In the genomic region with DNA sequence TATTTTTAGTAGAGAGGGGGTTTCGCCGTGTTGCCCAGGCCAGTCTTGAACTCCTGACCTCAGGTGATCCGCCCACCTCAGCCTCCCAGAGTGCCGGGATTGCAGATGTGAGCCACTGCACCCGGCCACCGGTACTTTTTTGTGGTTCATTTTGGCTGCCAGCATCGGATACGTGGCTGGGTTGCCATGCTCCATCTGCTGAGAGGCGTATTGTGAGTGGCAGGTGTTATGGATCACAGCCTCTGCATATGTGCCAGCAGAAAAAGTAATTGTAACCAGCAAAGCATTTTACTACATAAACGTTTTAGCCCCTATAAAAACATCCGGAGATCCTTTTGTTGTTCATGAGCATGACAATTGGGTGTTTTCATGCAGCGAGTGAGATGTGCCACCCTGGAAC, we compare ENCODE assay signal across 18 cellular contexts. TPM values are rescaled to one million over a fixed set of nuclear protein-coding genes. Genes with fewer than 3 reads are reported as not detected.
DNase-seq lines count a peak whose midpoint lies in the region; ATAC-seq and TF ChIP-seq lines count a peak whose summit lies in the region.
"Had no signal": no experiment of that assay in that cellular context is flagged by ENCODE, and none has a peak within 500 bp of the region (broad histone marks: within the 10 kb centered on the region; RNA-seq: fewer than 3 reads in every experiment).

No MANE protein-coding gene starts in this region.

- no peak overlapping the region; the same call in 1 of the 2 replicates for H3K9ac ChIP-seq in OCI-LY1 (ENCODE audit: low read length)

- H3K79me2 ChIP-seq in OCI-LY1 (ENCODE audit: insufficient read depth, low read length), result peaks cover 90% of the 10 kb centered on the region

- no peak for ATAC-seq in Right ventricle myocardium superior (ENCODE audit: poor library complexity)
- no peak for ATAC-seq in left lobe of liver
- ATAC-seq in GM18873 (IDR thresholded peaks at IDR 0.05; ENCODE audit: low FRiP score, unreplicated experiment), result no peak

- H3F3A ChIP-seq in OCI-LY1 (ENCODE audit: insufficient read depth, low read length), result no peaks in the 10 kb centered on the region

- H3K9me3 ChIP-seq in left ventricle myocardium inferior (replicated peaks) (no peaks in the 10 kb centered on the region), OCI-LY1 (ENCODE audit: low read length) (no peaks in the 10 kb centered on the region), adrenal gland (replicated peaks in 1 of 3) (no peaks in the 10 kb centered on the region)
- H3K9me3 ChIP-seq: HAP-1, sigmoid colon, suprapubic skin had no signal

- no peak overlapping the region for H2AFZ ChIP-seq in OCI-LY1 (ENCODE audit: low read length)

- H3K27ac ChIP-seq in left ventricle myocardium inferior (replicated peaks), result no peak overlapping the region
- H3K27ac ChIP-seq in OCI-LY1 (ENCODE audit: low read depth, low read length, poor library complexity, severe bottlenecking), result peak overlapping the region; percentile 34
- H3K27ac ChIP-seq in adrenal gland, result no peak overlapping the region
- H3K27ac ChIP-seq: suprapubic skin had no signal

- no peaks in the 10 kb centered on the region for H3K9me2 ChIP-seq in OCI-LY1 (ENCODE audit: low read depth, low read length)

- no peak for TF ChIP-seq POLR2A in adrenal gland (IDR thresholded peaks at IDR 0.05)

- H3K4me2 ChIP-seq in OCI-LY1 (ENCODE audit: low read length), result peak overlapping the region; percentile 29; the same call in 1 of the 2 replicates

- 77 to 79% (median 77%) methylated on average over 8 to 12 of the region's 12 CpGs for WGBS in adrenal gland, 4 donors

- DNase-seq in Right ventricle myocardium superior, result peak; percentile 10
- no peak for DNase-seq in left ventricle myocardium inferior
- peak; percentile 83 for DNase-seq in kidney tubule cell (ENCODE audit: low spot score)
- DNase-seq in left lobe of liver (ENCODE audit: low spot score), result no peak
- no peak for DNase-seq in hepatic stellate cell (ENCODE audit: low spot score)
- DNase-seq in adrenal gland, result no peak
- DNase-seq: activated CD4-positive, alpha-beta T cell treated with anti-CD3 and anti-CD28 coated beads, Interleukin-2, amount 50 U/mL, for 1 hour; activated gamma-delta T cell; central memory CD4-positive, alpha-beta T cell; dorsolateral prefrontal cortex; erythroblast; NCI-H1930; nephron progenitor cell; sigmoid colon had no signal

- no peaks in the 10 kb centered on the region for H4K20me1 ChIP-seq in OCI-LY1 (ENCODE audit: insufficient read depth, low read length)

- peaks cover 3% of the 10 kb centered on the region for H3K36me3 ChIP-seq in left ventricle myocardium inferior
- peaks cover 12% of the 10 kb centered on the region; the same call in 1 of the 2 replicates for H3K36me3 ChIP-seq in OCI-LY1 (ENCODE audit: insufficient read depth, low read length)
- no peaks in the 10 kb centered on the region for H3K36me3 ChIP-seq in adrenal gland (replicated peaks in 1 of 2)
- H3K36me3 ChIP-seq: sigmoid colon, suprapubic skin had no signal

- TF ChIP-seq CTCF in left ventricle myocardium inferior (IDR thresholded peaks at IDR 0.05; ENCODE audit: borderline replicate concordance) (no peak), OCI-LY1 (IDR thresholded peaks at IDR 0.05; ENCODE audit: low read length) (no peak), adrenal gland (IDR thresholded peaks at IDR 0.05) (no peak)

- peaks cover 94% of the 10 kb centered on the region for H3K4me1 ChIP-seq in left ventricle myocardium inferior
- H3K4me1 ChIP-seq in OCI-LY1 (ENCODE audit: insufficient read depth, low read length, severe bottlenecking), result peaks cover 41% of the 10 kb centered on the region
- H3K4me1 ChIP-seq in adrenal gland (replicated peaks in 1 of 2), result peaks cover 47 to 89% of the 10 kb centered on the region in 2 donors

- H3K4me3 ChIP-seq in left ventricle myocardium inferior (no peak overlapping the region), OCI-LY1 (ENCODE audit: low read depth, low read length, poor library complexity, severe bottlenecking) (peak overlapping the region; percentile 5), adrenal gland (no peak overlapping the region)
- H3K4me3 ChIP-seq: HAP-1 had no signal

- no peaks in the 10 kb centered on the region for H3K27me3 ChIP-seq in left ventricle myocardium inferior (ENCODE audit: low read depth)
- no peaks in the 10 kb centered on the region for H3K27me3 ChIP-seq in OCI-LY1 (ENCODE audit: insufficient read depth, low read length)
- H3K27me3 ChIP-seq in adrenal gland, result no peaks in the 10 kb centered on the region
- H3K27me3 ChIP-seq: dorsolateral prefrontal cortex, sigmoid colon, suprapubic skin had no signal

- intact Hi-C loops in Right ventricle myocardium superior (cut with DNase I), result no loop called here
- intact Hi-C loops in left ventricle myocardium inferior (cut with micrococcal nuclease), result loop anchor here (10.0 kb wide), 1 partner anchor 56 kb away; no protein-coding TSS in a partner anchor
- intact Hi-C loops in adrenal gland (cut with DNase I), result no loop called here

RNA-seq across cellular contexts. Expression of a gene that starts 7.1 kb away (rescaled TPM):
- total RNA-seq in Right ventricle myocardium superior, result 16.8 TPM
- 18.3 TPM for total RNA-seq in left ventricle myocardium inferior
- 8.4 TPM for total RNA-seq in left lobe of liver
- 10 to 100 TPM; 28.4 to 63.1 (median 42.5) TPM for total RNA-seq in adrenal gland
- polyA plus RNA-seq in adrenal gland, result 10 to 100 TPM in 1 of 3 donors, 1 to 10 TPM in 2; 4.8 to 21.3 (median 9.0) TPM

Comparison
In these comparisons a context has a peak if more than half of its experiments do, and no peak if none do; other contexts are left out.
1. DNase-seq: peak in Right ventricle myocardium superior (single experiment) and kidney tubule cell (single experiment); none in left ventricle myocardium inferior (single experiment), left lobe of liver (single experiment), hepatic stellate cell (single experiment) and adrenal gland (0 of 7).